ENCODE assay signal across 11 cellular contexts in genomic region chr20:17897566-17898307, GRCh38.
"Had no signal": no experiment of that assay in that cellular context is flagged by ENCODE, and none has a peak within 500 bp of the region (broad histone marks: within the 10 kb centered on the region; RNA-seq: fewer than 3 reads in every experiment).

No MANE protein-coding gene starts in this region.

- H3K36me3 ChIP-seq: esophagus muscularis mucosa, heart right ventricle, prostate gland, thyroid gland, upper lobe of right lung had no signal

- H3K4me3 Mint-ChIP-seq: activated CD4-positive, alpha-beta memory T cell treated with anti-CD3 and anti-CD28 coated beads for 36 hours; activated naive CD8-positive, alpha-beta T cell; effector memory CD8-positive, alpha-beta T cell; neural crest cell; T-helper 17 cell had no signal

- H3K36me3 Mint-ChIP-seq: activated CD4-positive, alpha-beta memory T cell treated with anti-CD3 and anti-CD28 coated beads for 36 hours; activated naive CD8-positive, alpha-beta T cell; naive B cell had no signal

- H3K9me3 ChIP-seq: esophagus muscularis mucosa, prostate gland, thyroid gland, upper lobe of right lung had no signal

- H3K4me3 ChIP-seq: esophagus muscularis mucosa, heart right ventricle, prostate gland, thyroid gland, upper lobe of right lung had no signal

- H3K27me3 ChIP-seq: esophagus muscularis mucosa, heart right ventricle, thyroid gland, upper lobe of right lung had no signal

- H3K27me3 Mint-ChIP-seq: naive B cell had no signal

- H3K27ac ChIP-seq: prostate gland had no signal

- H3K9me3 Mint-ChIP-seq: activated CD4-positive, alpha-beta memory T cell treated with anti-CD3 and anti-CD28 coated beads for 36 hours; effector memory CD8-positive, alpha-beta T cell; naive B cell; neural crest cell had no signal

- H3K27ac Mint-ChIP-seq: activated CD4-positive, alpha-beta memory T cell treated with anti-CD3 and anti-CD28 coated beads for 36 hours; activated naive CD8-positive, alpha-beta T cell; effector memory CD8-positive, alpha-beta T cell; T-helper 17 cell had no signal
